ENCODE assay signal across 1 cellular context in the genomic region with DNA sequence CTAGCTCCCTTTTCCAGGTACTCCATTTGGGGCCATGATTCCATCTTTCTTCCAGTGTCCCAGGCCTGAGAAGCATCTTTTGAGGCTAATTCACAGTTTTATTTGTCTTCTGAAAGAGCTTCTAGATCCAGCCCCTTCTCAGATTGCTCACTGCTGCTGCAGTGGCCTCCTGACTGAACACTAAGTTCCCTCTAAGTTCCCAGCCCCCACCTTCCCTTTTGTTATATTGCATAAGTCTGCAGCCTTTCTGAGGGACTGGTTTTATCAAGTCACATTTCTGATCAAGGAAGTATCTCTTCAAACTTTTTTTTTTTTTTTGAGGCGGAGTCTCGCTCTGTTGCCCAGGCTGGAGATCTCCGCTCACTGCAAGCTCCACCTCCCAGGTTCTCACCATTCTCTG.
TF ChIP-seq lines count a peak whose summit lies in the region.

No MANE protein-coding gene starts in this region.

TF ChIP-seq in GM23338, 12 proteins besides CTCF, POLR2A, EP300 and RAD21:
- no peak for TF ChIP-seq ZNF114 (CRISPR knock-in tag; IDR thresholded peaks at IDR 0.05)
- TF ChIP-seq STAT1 (IDR thresholded peaks at IDR 0.05; ENCODE audit: unreplicated experiment), result no peak
- TF ChIP-seq CREB1 (CRISPR knock-in tag; IDR thresholded peaks at IDR 0.05; ENCODE audit: low read depth), result no peak
- no peak for TF ChIP-seq POLR2AphosphoS5 (IDR thresholded peaks at IDR 0.05; ENCODE audit: low read depth)
- TF ChIP-seq, protein P1, sequence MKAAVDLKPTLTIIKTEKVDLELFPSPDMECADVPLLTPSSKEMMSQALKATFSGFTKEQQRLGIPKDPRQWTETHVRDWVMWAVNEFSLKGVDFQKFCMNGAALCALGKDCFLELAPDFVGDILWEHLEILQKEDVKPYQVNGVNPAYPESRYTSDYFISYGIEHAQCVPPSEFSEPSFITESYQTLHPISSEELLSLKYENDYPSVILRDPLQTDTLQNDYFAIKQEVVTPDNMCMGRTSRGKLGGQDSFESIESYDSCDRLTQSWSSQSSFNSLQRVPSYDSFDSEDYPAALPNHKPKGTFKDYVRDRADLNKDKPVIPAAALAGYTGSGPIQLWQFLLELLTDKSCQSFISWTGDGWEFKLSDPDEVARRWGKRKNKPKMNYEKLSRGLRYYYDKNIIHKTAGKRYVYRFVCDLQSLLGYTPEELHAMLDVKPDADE (IDR thresholded peaks at IDR 0.05), result no peak
- TF ChIP-seq JUNB (IDR thresholded peaks at IDR 0.05; ENCODE audit: unreplicated experiment), result no peak
- no peak for TF ChIP-seq EZH2phosphoT487 (IDR thresholded peaks at IDR 0.05; ENCODE audit: unreplicated experiment)
